In the genomic region with DNA sequence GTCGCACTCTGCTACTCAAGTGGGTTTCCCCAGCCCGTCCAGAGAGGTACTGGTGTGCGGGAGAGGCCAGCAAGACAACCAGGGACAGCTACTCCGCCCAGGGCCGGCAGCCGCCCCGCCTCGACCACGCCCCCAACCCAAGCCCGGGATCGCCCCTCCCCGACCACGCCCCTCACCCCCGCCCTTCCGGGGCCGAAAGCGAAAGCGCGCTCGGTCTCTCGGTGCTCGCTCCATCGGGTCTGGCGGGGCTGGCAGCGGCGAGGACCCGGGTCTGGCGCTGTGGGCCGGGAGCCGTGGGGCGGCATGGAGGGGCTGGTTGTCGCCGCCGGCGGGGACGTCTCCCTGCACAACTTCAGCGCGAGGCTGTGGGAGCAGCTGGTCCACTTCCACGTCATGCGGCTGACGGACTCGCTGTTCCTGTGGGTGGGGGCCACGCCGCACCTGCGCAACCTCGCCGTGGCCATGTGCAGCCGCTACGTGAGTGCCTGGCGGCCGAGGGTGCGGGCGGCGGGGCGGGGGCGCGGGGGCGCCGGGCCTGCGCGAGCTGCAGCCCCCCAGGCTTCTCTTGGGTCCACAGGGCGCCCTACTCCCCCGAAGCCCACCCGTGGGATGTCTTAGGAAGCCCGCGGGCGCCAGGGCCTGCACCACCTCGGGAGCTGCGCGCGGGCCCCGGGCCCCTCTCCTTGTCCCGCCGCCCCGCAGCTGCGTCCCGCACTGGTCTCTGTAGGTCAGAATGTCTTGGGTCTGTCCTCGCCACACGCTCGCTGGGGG, we compare ENCODE assay signal across 8 cellular contexts. TPM values are rescaled to one million over a fixed set of nuclear protein-coding genes. Genes with fewer than 3 reads are reported as not detected.
DNase-seq lines count a peak whose midpoint lies in the region; ATAC-seq lines count a peak whose summit lies in the region.

A gene with protein sequence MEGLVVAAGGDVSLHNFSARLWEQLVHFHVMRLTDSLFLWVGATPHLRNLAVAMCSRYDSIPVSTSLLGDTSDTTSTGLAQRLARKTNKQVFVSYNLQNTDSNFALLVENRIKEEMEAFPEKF (plus strand): TSS at position 228 of the 771 bp plus-strand sequence. CDS start 76 bp downstream, at position 304.

- CTCF ChIA-PET in activated CD4-positive, alpha-beta T cell treated with anti-CD3 and anti-CD28 coated beads, Interleukin-2, amount 10 ng/mL, durations not matched to agents 7 days and 5 days (lab: Charles Lee) = interaction anchor here (1.1 to 1.6 kb wide), 4 partner anchors 8 to 272 kb away, joined by 3 to 5 read pairs (median 4); a partner anchor contains a TSS

- peaks cover 31% of the 10 kb centered on the region for H3K4me1 ChIP-seq in BLaER1

- H3K9me3 Mint-ChIP-seq in activated CD4-positive, alpha-beta T cell treated with anti-CD3 and anti-CD28 coated beads, Interleukin-2, amount 10 ng/mL, durations not matched to agents 7 days and 5 days = peaks cover 3% of the 10 kb centered on the region

- peaks cover 17% of the 10 kb centered on the region for H3K36me3 Mint-ChIP-seq in activated CD4-positive, alpha-beta T cell treated with anti-CD3 and anti-CD28 coated beads, Interleukin-2, amount 10 ng/mL, durations not matched to agents 7 days and 5 days (ENCODE audit: low read depth)

- peaks cover 20% of the 10 kb centered on the region for H3K27me3 Mint-ChIP-seq in activated CD4-positive, alpha-beta T cell treated with anti-CD3 and anti-CD28 coated beads, Interleukin-2, amount 10 ng/mL, durations not matched to agents 7 days and 5 days

- H3K27me3 ChIP-seq in BLaER1 = no peaks in the 10 kb centered on the region

- H3K4me3 ChIP-seq in BLaER1 = peak within 1 kb of the TSS; percentile 100

- H3K4me2 ChIP-seq in BLaER1 = peak within 1 kb of the TSS; percentile 94

- peaks cover 38% of the 10 kb centered on the region for H4K20me1 ChIP-seq in BLaER1

- peak within 1 kb of the TSS; percentile 94 for H3K27ac Mint-ChIP-seq in activated CD4-positive, alpha-beta T cell treated with anti-CD3 and anti-CD28 coated beads, Interleukin-2, amount 10 ng/mL, durations not matched to agents 7 days and 5 days

- POLR2A ChIA-PET in activated CD4-positive, alpha-beta T cell treated with anti-CD3 and anti-CD28 coated beads, Interleukin-2, amount 10 ng/mL, durations not matched to agents 7 days and 5 days (lab: Charles Lee) = interaction anchor here (0.6 kb wide), 1 partner anchor 139 kb away, joined by 3 read pairs; no protein-coding TSS in a partner anchor

- DNase-seq in NCI-H526 treated with DMSO at 0.1 percent for 48 hours (lab: John Stamatoyannopoulos, UW) (peak; percentile 67), cortex of kidney (lab: John Stamatoyannopoulos, UW) (peak; percentile 79), left lobe of liver (ENCODE audit: low spot score) (peak; percentile 97)
- DNase-seq in activated CD4-positive, alpha-beta T cell treated with anti-CD3 and anti-CD28 coated beads, Interleukin-2, amount 10 ng/mL, durations not matched to agents 7 days and 5 days = peak; percentile 93
- DNase-seq in stimulated activated CD4-positive, alpha-beta T cell treated with anti-CD3 and anti-CD28 coated beads, Interleukin-1b, Interleukin-23, amount 100 ng/mL, for 48 hours = peak; percentile 92

- H3K36me3 ChIP-seq in BLaER1 = peaks cover 31% of the 10 kb centered on the region

- H3K4me1 Mint-ChIP-seq in activated CD4-positive, alpha-beta T cell treated with anti-CD3 and anti-CD28 coated beads, Interleukin-2, amount 10 ng/mL, durations not matched to agents 7 days and 5 days = peaks cover 39% of the 10 kb centered on the region

- H3K4me3 Mint-ChIP-seq in activated CD4-positive, alpha-beta T cell treated with anti-CD3 and anti-CD28 coated beads, Interleukin-2, amount 10 ng/mL, durations not matched to agents 7 days and 5 days = peak within 1 kb of the TSS; percentile 88

- ATAC-seq in GM19328 (IDR thresholded peaks at IDR 0.05; ENCODE audit: unreplicated experiment) (peak; percentile 78), HG03460 (IDR thresholded peaks at IDR 0.05; ENCODE audit: unreplicated experiment) (peak; percentile 73), left lobe of liver (peak; percentile 95)

- peak within 1 kb of the TSS; percentile 93 for H3K9ac ChIP-seq in BLaER1

- H3K27ac ChIP-seq in BLaER1 = peak within 1 kb of the TSS; percentile 92

- H3K9me3 ChIP-seq in BLaER1 = peaks cover 9% of the 10 kb centered on the region

RNA-seq across cellular contexts. Expression of the gene that starts here (rescaled TPM):
- total RNA-seq in activated CD4-positive, alpha-beta T cell treated with anti-CD3 and anti-CD28 coated beads, Interleukin-2, amount 10 ng/mL, durations not matched to agents 7 days and 5 days = 10 to 100 TPM; 21.5 to 24.7 TPM
- total RNA-seq in left lobe of liver = 11.9 TPM

Comparison
In these comparisons a context has a peak if more than half of its experiments do, and no peak if none do; other contexts are left out.
1. Peak in every context shown above with its lines: DNase-seq, ATAC-seq, H3K4me3 ChIP-seq and H3K27ac ChIP-seq.